In genomic region chr6:139006470-139006869, GRCh38 we compare ENCODE assay signal across 26 cellular contexts.
"Had no signal": no experiment of that assay in that cellular context is flagged by ENCODE, and none has a peak within 500 bp of the region (broad histone marks: within the 10 kb centered on the region; RNA-seq: fewer than 3 reads in every experiment).

No MANE protein-coding gene starts in this region.

- H3K4me1 Mint-ChIP-seq: natural killer cell; stimulated activated effector memory CD8-positive, alpha-beta T cell treated with anti-CD3 and anti-CD28 coated beads, Interleukin-12 subunit alpha, Interleukin-12 subunit beta, amount 100 ng/mL, for 72 hours had no signal

- H3K4me3 ChIP-seq: hepatocyte, left lung, lung, ovary, prostate gland, sigmoid colon, spleen, suprapubic skin, thoracic aorta, tibial artery, upper lobe of right lung had no signal

- H3K4me1 ChIP-seq: left lung, prostate gland, sigmoid colon, suprapubic skin, tibial artery, upper lobe of right lung had no signal

- DNase-seq: islet precursor cell; left cardiac atrium; left lung; mesendoderm; naive B cell; natural killer cell; nephron progenitor cell; ovary; retina; right cardiac atrium; sigmoid colon; small intestine; spleen; stimulated activated CD4-positive, alpha-beta T cell treated with anti-CD3 and anti-CD28 coated beads, Interleukin-4, amount 100 ng/mL, for 24 hours; stimulated activated naive CD4-positive, alpha-beta T cell; tibial artery; trophoblast cell; upper lobe of right lung had no signal

- H3K9me3 Mint-ChIP-seq: natural killer cell; nephron progenitor cell; stimulated activated effector memory CD8-positive, alpha-beta T cell treated with anti-CD3 and anti-CD28 coated beads, Interleukin-12 subunit alpha, Interleukin-12 subunit beta, amount 100 ng/mL, for 72 hours; stimulated activated naive CD8-positive, alpha-beta T cell treated with anti-CD3 and anti-CD28 coated beads, Interleukin-15, Interleukin-2, amounts not matched to agents 100 ng/mL and 50 ng/mL, for 24 hours had no signal

- H3K27me3 Mint-ChIP-seq: naive B cell; stimulated activated naive CD8-positive, alpha-beta T cell treated with anti-CD3 and anti-CD28 coated beads, Interleukin-15, Interleukin-2, amounts not matched to agents 100 ng/mL and 50 ng/mL, for 24 hours had no signal

- H3K4me3 Mint-ChIP-seq: mesothelial cell of epicardium; natural killer cell; nephron progenitor cell; stimulated activated effector memory CD8-positive, alpha-beta T cell treated with anti-CD3 and anti-CD28 coated beads, Interleukin-12 subunit alpha, Interleukin-12 subunit beta, amount 100 ng/mL, for 72 hours; stimulated activated naive CD8-positive, alpha-beta T cell treated with anti-CD3 and anti-CD28 coated beads, Interleukin-15, Interleukin-2, amounts not matched to agents 100 ng/mL and 50 ng/mL, for 24 hours had no signal

- H3K4me2 ChIP-seq: hepatocyte had no signal

- H3K36me3 ChIP-seq: left lung, ovary, prostate gland, sigmoid colon, spleen, suprapubic skin, thoracic aorta, tibial artery, upper lobe of right lung had no signal

- H3K36me3 Mint-ChIP-seq: mesothelial cell of epicardium; natural killer cell; stimulated activated effector memory CD8-positive, alpha-beta T cell treated with anti-CD3 and anti-CD28 coated beads, Interleukin-12 subunit alpha, Interleukin-12 subunit beta, amount 100 ng/mL, for 72 hours had no signal

- H3K9me3 ChIP-seq: left lung, ovary, prostate gland, sigmoid colon, spleen, suprapubic skin, thoracic aorta, tibial artery, upper lobe of right lung had no signal

- H3K27ac ChIP-seq: hepatocyte, left lung, ovary, prostate gland, sigmoid colon, spleen, suprapubic skin, thoracic aorta, tibial artery, upper lobe of right lung had no signal

- H3K27me3 ChIP-seq: hepatocyte, left lung, ovary, sigmoid colon, spleen, suprapubic skin, tibial artery, upper lobe of right lung had no signal

- H3K27ac Mint-ChIP-seq: mesothelial cell of epicardium; naive B cell; natural killer cell; nephron progenitor cell; stimulated activated effector memory CD8-positive, alpha-beta T cell treated with anti-CD3 and anti-CD28 coated beads, Interleukin-12 subunit alpha, Interleukin-12 subunit beta, amount 100 ng/mL, for 72 hours; stimulated activated naive CD8-positive, alpha-beta T cell treated with anti-CD3 and anti-CD28 coated beads, Interleukin-15, Interleukin-2, amounts not matched to agents 100 ng/mL and 50 ng/mL, for 24 hours had no signal
